ENCODE assay signal across 21 cellular contexts in the genomic region with DNA sequence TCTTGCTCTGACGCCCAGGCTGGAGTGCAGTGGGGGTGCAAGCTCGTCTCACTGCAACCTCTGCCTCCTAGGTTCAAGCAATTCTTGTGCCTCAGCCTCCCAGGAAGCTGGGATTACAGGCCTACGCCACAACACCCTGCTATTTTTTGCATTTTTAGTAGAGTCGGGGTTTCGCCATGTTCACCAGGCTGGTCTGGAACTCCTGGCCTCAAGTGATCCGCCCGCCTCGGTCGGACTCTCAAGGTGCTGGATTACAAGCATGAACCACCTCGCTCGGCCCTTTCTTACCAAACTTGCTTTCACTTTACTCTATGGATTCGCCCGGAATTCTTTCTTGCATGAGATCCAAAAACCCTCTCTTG. TPM values are rescaled to one million over a fixed set of nuclear protein-coding genes. Genes with fewer than 3 reads are reported as not detected.
A peak's percentile ranks its signal among the peaks of the same experiment; 100 is the strongest.
DNase-seq lines count a peak whose midpoint lies in the region; ATAC-seq, FAIRE-seq and TF ChIP-seq lines count a peak whose summit lies in the region.
"Had no signal": no experiment of that assay in that cellular context is flagged by ENCODE, and none has a peak within 500 bp of the region (broad histone marks: within the 10 kb centered on the region; RNA-seq: fewer than 3 reads in every experiment).

No MANE protein-coding gene starts in this region.

- no peak overlapping the region for H3K56ac ChIP-seq in H1 (replicated peaks; ENCODE audit: insufficient read length, low read depth, low read length)

- H3K79me1 ChIP-seq in H1 (ENCODE audit: low read depth, low read length) (peaks cover 2% of the 10 kb centered on the region; the same call in 1 of the 2 replicates), trophoblast cell (ENCODE audit: low read length) (peaks cover 9% of the 10 kb centered on the region)

- 0 out of 2 replicates have a peak overlapping the region, but pooled peaks have one; percentile 60 for H2BK12ac ChIP-seq in H1 (ENCODE audit: low read depth, low read length)
- no peak overlapping the region for H2BK12ac ChIP-seq in trophoblast cell (ENCODE audit: low read length)

- H3K23me2 ChIP-seq in H1 (ENCODE audit: low read depth, low read length) = peaks cover 23% of the 10 kb centered on the region

- H3K4me2 ChIP-seq in GM23338 (no peak overlapping the region), H1 (ENCODE audit: insufficient read depth in 1 of 2, low read depth in 2 of 2, low read length in 2 of 2) (no peak overlapping the region), trophoblast cell (ENCODE audit: low read length) (no peak overlapping the region)
- H3K4me2 ChIP-seq: SK-N-SH had no signal

- H3K36me3 ChIP-seq in GM23338 (ENCODE audit: insufficient read depth) = no peaks in the 10 kb centered on the region
- peaks cover under 1% of the 10 kb centered on the region; the same call in 1 of the 2 replicates for H3K36me3 ChIP-seq in HUES64 (ENCODE audit: insufficient read depth, low read length)
- peaks cover 0 to 7% (median under 1%) of the 10 kb centered on the region in 4 experiments; a peak in 3 of 8 replicates for H3K36me3 ChIP-seq in H1 (ENCODE audit: control insufficient read depth in 2 of 4, insufficient read depth in 4 of 4, low read length in 3 of 4)
- no peaks in the 10 kb centered on the region for H3K36me3 ChIP-seq in trophoblast cell (ENCODE audit: control insufficient read depth in 1 of 2, insufficient read depth in 2 of 2, low read length in 2 of 2)

- H2AFZ ChIP-seq in GM23338 (no peak overlapping the region), H1 (ENCODE audit: low read length) (no peak overlapping the region), trophoblast cell (ENCODE audit: insufficient read depth, low read length, poor library complexity) (peak overlapping the region; percentile 23)
- H2AFZ ChIP-seq: GM23248 had no signal

- no peak overlapping the region for H2BK120ac ChIP-seq in H1 (replicated peaks; ENCODE audit: low read depth, low read length)
- H2BK120ac ChIP-seq in trophoblast cell (ENCODE audit: insufficient read depth, low read length, poor library complexity) = no peak overlapping the region

- no peak overlapping the region for H2BK15ac ChIP-seq in H1 (ENCODE audit: low read length)

- H3K4me1 ChIP-seq in GM23338 (ENCODE audit: insufficient read depth) (peaks cover 20% of the 10 kb centered on the region), HUES64 (ENCODE audit: insufficient read depth, low read length) (peaks cover 26% of the 10 kb centered on the region; the same call in 1 of the 2 replicates), H1 (replicated peaks in 1 of 4; ENCODE audit: control insufficient read depth in 3 of 4, insufficient read depth in 4 of 4, low read length in 3 of 4) (peaks cover 0 to 14% (median 6%) of the 10 kb centered on the region in 4 experiments; a peak in 6 of 7 replicates), trophoblast cell (ENCODE audit: control insufficient read depth in 1 of 2, insufficient read depth in 2 of 2, low read length in 2 of 2) (peaks cover 9 to 12% of the 10 kb centered on the region in 2 experiments)

- CTCF ChIA-PET in H1 (lab: Charles Lee; ENCODE audit: partially characterized antibody) = interaction anchor here (0.6 kb wide), 1 partner anchor 50 kb away, joined by 3 read pairs; no protein-coding TSS in a partner anchor

- peaks cover 14% of the 10 kb centered on the region for H3F3A ChIP-seq in GM23338 (replicated peaks; ENCODE audit: low read depth)

- TF ChIP-seq POLR2A in H1 (IDR thresholded peaks at IDR 0.05; ENCODE audit: control extremely low read depth in 1 of 2, low read depth in 2 of 2, low read length in 2 of 2) = no peak

- H2AK5ac ChIP-seq in H1 (ENCODE audit: low read depth, low read length) (no peak overlapping the region), trophoblast cell (ENCODE audit: low read length) (no peak overlapping the region)

- H3K9ac ChIP-seq in HUES64 (ENCODE audit: low read depth, low read length) = no peak overlapping the region
- no peak overlapping the region for H3K9ac ChIP-seq in H1 (replicated peaks in 1 of 4; ENCODE audit: extremely low read depth in 1 of 4, low read depth in 3 of 4, low read length in 3 of 4)
- no peak overlapping the region for H3K9ac ChIP-seq in trophoblast cell (ENCODE audit: low read length)
- H3K9ac ChIP-seq: GM23248, SK-N-SH had no signal

- H3K18ac ChIP-seq in H1 (ENCODE audit: extremely low read depth, low read length) (no peak overlapping the region), trophoblast cell (ENCODE audit: low read length) (no peak overlapping the region)

- POLR2A ChIA-PET in H1 (lab: Charles Lee; ENCODE audit: partially characterized antibody) = no interaction called here

- H4K12ac ChIP-seq in trophoblast cell (ENCODE audit: low read depth, low read length) = no peak overlapping the region

- peaks cover 34% of the 10 kb centered on the region for H3K4me1 Mint-ChIP-seq in GM23338

- 84% methylated on average over 13 of the region's 13 CpGs for WGBS in HUES64
- 88% methylated on average over 12 of the region's 13 CpGs; no CpG with 5 or more reads in 1 of the 2 experiments for WGBS in H1 (ENCODE audit: extremely low coverage in 1 of 2, insufficient coverage in 1 of 2, insufficient read length in 1 of 2, insufficient replicate concordance in 2 of 2, low coverage in 1 of 2, low lambda C conversion rate in 2 of 2, missing lambda C conversion rate in 1 of 2), 2 experiments
- WGBS in trophoblast cell (ENCODE audit: extremely low coverage, insufficient coverage, insufficient read length) = no CpG with 5 or more reads among the region's 13 CpGs

- DNase-seq in GM23338 (ENCODE audit: low spot score) (no peak), H1 (ENCODE audit: low read depth in 1 of 2, low spot score in 2 of 2) (no peak), trophoblast cell (no peak)
- DNase-seq: CD8-positive, alpha-beta T cell; DMS153; HCEC 1CT; MG63; NCI-H2029; NCI-H526 treated with DMSO at 0.1 percent for 48 hours; SIG-M5; SK-N-SH; SW 1271 had no signal

- H4K91ac ChIP-seq in H1 (replicated peaks; ENCODE audit: insufficient read length, low read length) (no peak overlapping the region), trophoblast cell (ENCODE audit: low read depth, low read length) (no peak overlapping the region)

- peak overlapping the region; percentile 84 for H3K27ac ChIP-seq in GM23338 (ENCODE audit: low read depth)
- H3K27ac ChIP-seq in HUES64 (ENCODE audit: low read depth, low read length) = peak overlapping the region; percentile 42; the same call in 1 of the 2 replicates
- no peak overlapping the region for H3K27ac ChIP-seq in H1 (ENCODE audit: low read depth, low read length)
- no peak overlapping the region for H3K27ac ChIP-seq in trophoblast cell (ENCODE audit: low read depth, low read length)
- H3K27ac ChIP-seq: GM23248, HL-60 had no signal

- no peak overlapping the region for H3K4me3 ChIP-seq in GM23338
- H3K4me3 ChIP-seq in HUES64 (ENCODE audit: low read length) = no peak overlapping the region
- no peak overlapping the region for H3K4me3 ChIP-seq in H1 (ENCODE audit: extremely low read depth in 1 of 4, insufficient read depth in 2 of 4, low read depth in 3 of 4, low read length in 4 of 4)
- H3K4me3 ChIP-seq in trophoblast cell (ENCODE audit: low read depth, low read length) = no peak overlapping the region
- H3K4me3 ChIP-seq: GM23248, MG63 had no signal

- H3K4ac ChIP-seq in H1 (replicated peaks; ENCODE audit: insufficient read length, low read depth, low read length) = no peak overlapping the region
- no peak overlapping the region for H3K4ac ChIP-seq in trophoblast cell (ENCODE audit: low read depth, low read length)

- H2BK5ac ChIP-seq in H1 (ENCODE audit: low read depth, low read length) (peak overlapping the region; percentile 81; the same call in 1 of the 2 replicates), trophoblast cell (ENCODE audit: low read depth, low read length, poor library complexity) (no peak overlapping the region)

- no peak overlapping the region for H4K5ac ChIP-seq in H1 (ENCODE audit: insufficient read length, low read depth, low read length)

- H3K23ac ChIP-seq in H1 (ENCODE audit: insufficient read length) = no peak overlapping the region
- no peak overlapping the region for H3K23ac ChIP-seq in trophoblast cell (ENCODE audit: low read length)

- H3K27ac Mint-ChIP-seq in GM23338 = peak overlapping the region; percentile 30
- H3K27ac Mint-ChIP-seq: CD8-positive, alpha-beta T cell; T-helper 1 cell treated with Interleukin-12 subunit alpha and Interleukin-12 subunit beta and Interleukin-4 antibody, amounts not matched to agents 30 μg/mL and 1 μg/mL, for 36 hours had no signal

- FAIRE-seq in H1 (lab: Jason Lieb, UNC) = no peak
- FAIRE-seq: GM18507, RCC 7860 had no signal

- H3K14ac ChIP-seq in H1 (ENCODE audit: insufficient read length) (no peak overlapping the region), trophoblast cell (ENCODE audit: low read length) (no peak overlapping the region)

- no peak overlapping the region for H3K4me3 Mint-ChIP-seq in GM23338
- H3K4me3 Mint-ChIP-seq: CD8-positive, alpha-beta T cell; T-helper 1 cell treated with Interleukin-12 subunit alpha and Interleukin-12 subunit beta and Interleukin-4 antibody, amounts not matched to agents 30 μg/mL and 1 μg/mL, for 36 hours had no signal

- H3K27me3 ChIP-seq in GM23338 (ENCODE audit: insufficient read depth) (peaks cover 6% of the 10 kb centered on the region), HUES64 (ENCODE audit: insufficient read depth, low read length) (peaks cover 13% of the 10 kb centered on the region; the same call in 1 of the 2 replicates), H1 (replicated peaks in 1 of 4; ENCODE audit: control insufficient read depth in 3 of 4, extremely low read depth in 1 of 4, insufficient read depth in 3 of 4, low read length in 3 of 4) (peaks cover 0 to 2% (median 0%) of the 10 kb centered on the region in 4 experiments; a peak in 1 of 7 replicates), trophoblast cell (ENCODE audit: insufficient read depth, low read length) (no peaks in the 10 kb centered on the region)
- H3K27me3 ChIP-seq: MG63 had no signal

- H3K27me3 Mint-ChIP-seq in GM23338 (ENCODE audit: insufficient read depth, low read depth, poor library complexity) = peaks cover 18% of the 10 kb centered on the region

- TF ChIP-seq RAD21 in H1 (IDR thresholded peaks at IDR 0.05 in 1 of 2, conservative IDR thresholded peaks at IDR 0.05 in 1 of 2; ENCODE audit: low read depth in 2 of 2, low read length in 2 of 2) = no peak

- H3K9me3 ChIP-seq in HUES64 (ENCODE audit: insufficient read depth, low read depth, low read length) (no peaks in the 10 kb centered on the region), H1 (ENCODE audit: insufficient read depth in 2 of 2, low read depth in 1 of 2, low read length in 1 of 2) (no peaks in the 10 kb centered on the region), trophoblast cell (ENCODE audit: insufficient read depth, low read depth, low read length) (no peaks in the 10 kb centered on the region)
- H3K9me3 ChIP-seq: MG63, SK-N-SH had no signal

- TF ChIP-seq CTCF in GM23338 (conservative IDR thresholded peaks at IDR 0.05; ENCODE audit: low read depth in 2 of 2) (no peak), H1 (IDR thresholded peaks at IDR 0.05; ENCODE audit: control extremely low read depth in 1 of 3, insufficient read depth in 1 of 3, low read depth in 1 of 3, low read length in 3 of 3) (0 out of 4 replicates have a peak, but pooled peaks of 1 of the 3 experiments have one; percentile 3)

- no peaks in the 10 kb centered on the region for H3K9me2 ChIP-seq in GM23338 (ENCODE audit: insufficient read depth)
- H3K9me2 ChIP-seq: SK-N-SH had no signal

- H4K8ac ChIP-seq in H1 (ENCODE audit: extremely low read depth, insufficient read depth, low read length) = peak overlapping the region; percentile 15; the same call in 1 of the 2 replicates
- no peak overlapping the region for H4K8ac ChIP-seq in trophoblast cell (ENCODE audit: low read depth, low read length)

- H2BK20ac ChIP-seq in H1 (ENCODE audit: low read length) = no peak overlapping the region

- H3K9me3 Mint-ChIP-seq in GM23338 = no peaks in the 10 kb centered on the region; the same call in 2 of the 3 replicates
- H3K9me3 Mint-ChIP-seq: CD8-positive, alpha-beta T cell; T-helper 1 cell treated with Interleukin-12 subunit alpha and Interleukin-12 subunit beta and Interleukin-4 antibody, amounts not matched to agents 30 μg/mL and 1 μg/mL, for 36 hours had no signal

- peaks cover 5% of the 10 kb centered on the region for H3K36me3 Mint-ChIP-seq in GM23338 (ENCODE audit: low read depth)
- H3K36me3 Mint-ChIP-seq: CD8-positive, alpha-beta T cell had no signal

- peaks cover 16% of the 10 kb centered on the region for H3K79me2 ChIP-seq in GM23338 (replicated peaks; ENCODE audit: insufficient read depth)
- peaks cover 4 to 15% of the 10 kb centered on the region in 2 experiments; a peak in 3 of 4 replicates for H3K79me2 ChIP-seq in H1 (ENCODE audit: control insufficient read depth in 1 of 2, insufficient read depth in 2 of 2, low read length in 2 of 2)
- peaks cover 6% of the 10 kb centered on the region for H3K79me2 ChIP-seq in trophoblast cell (ENCODE audit: control insufficient read depth, insufficient read depth, low read length, poor library complexity)

- no peak for TF ChIP-seq EP300 in H1 (IDR thresholded peaks at IDR 0.05; ENCODE audit: borderline replicate concordance in 1 of 2, low read depth in 2 of 2, low read length in 2 of 2)

- H4K20me1 ChIP-seq in GM23338 (replicated peaks; ENCODE audit: insufficient read depth) = no peaks in the 10 kb centered on the region; the same call in 1 of the 2 replicates
- H4K20me1 ChIP-seq in H1 (replicated peaks in 1 of 2; ENCODE audit: control insufficient read depth in 1 of 2, insufficient read depth in 2 of 2, low read length in 2 of 2) = peaks cover 2% of the 10 kb centered on the region in 2 experiments

- no peak for ATAC-seq in GM23338
- ATAC-seq in activated CD4-positive, CD25-positive, alpha-beta regulatory T cell treated with anti-CD3 and anti-CD28 coated beads, Interleukin-2, amount 50 U/mL, for 24 hours = no peak
- ATAC-seq in HG02623 (IDR thresholded peaks at IDR 0.05; ENCODE audit: unreplicated experiment) = no peak
- ATAC-seq in esophagus mucosa = no peak
- ATAC-seq: CD8-positive, alpha-beta T cell had no signal

RNA-seq across cellular contexts. Expression of a gene that starts 3.1 kb away (rescaled TPM):
- 80.5 and 94.8 TPM in 2 replicates for total RNA-seq in GM23338 (2014; rRNA removed; shearing (Covaris generic))
- polyA plus RNA-seq in GM23338 (2016; fragmentation: Nextera tagmentation; extraction: Ambion mirVana) (28.1 and 32.3 TPM in 2 replicates), H1 (2011; rRNA removed) (13.4 and 20.2 TPM in 2 replicates)
- 18.4 TPM for polyA plus RNA-seq in HUES64 (2013, experiment 1 of 2)
- 16.7 TPM for polyA plus RNA-seq in HUES64 (2013, experiment 2 of 2)
- total RNA-seq in H1 (2021; fragmentation: NEBNext Ultra II Directional; extraction: Animal tissue kit (Norgen Biotek cat#: 25700)) = 55.2 and 56.6 TPM in 2 replicates
- 15.8 TPM for polyA plus RNA-seq in H1 (2011; cell fraction: cytosol; rRNA removed)
- polyA plus RNA-seq in H1 (2011; cell fraction: nucleus; rRNA removed) = 21.3 TPM
- polyA plus RNA-seq in H1 (2012, experiment 1 of 2) = 14.2 to 20.0 TPM (median 15.9 TPM) in 4 replicates
- polyA plus RNA-seq in H1 (2012, experiment 2 of 2) = 4.5 TPM
- 33.6 TPM for polyA plus RNA-seq in H1 (2013, experiment 1 of 2)
- polyA plus RNA-seq in H1 (2013, experiment 2 of 2) = 37.1 TPM
- polyA minus RNA-seq in H1 (2011; rRNA and poly(A)+ RNA removed) = 30.0 and 33.0 TPM in 2 replicates
- polyA minus RNA-seq in H1 (2011; cell fraction: cytosol; rRNA and poly(A)+ RNA removed) = 44.0 TPM
- polyA minus RNA-seq in H1 (2011; cell fraction: nucleus; rRNA and poly(A)+ RNA removed) = 60.7 TPM
- polyA plus RNA-seq in trophoblast cell (2013) = 11.9 and 12.8 TPM in 2 replicates
- total RNA-seq in esophagus mucosa = 11.8 TPM

Comparison
In these comparisons a context has a peak if more than half of its experiments do, and no peak if none do; other contexts are left out.
1. H3K27ac ChIP-seq: peak in GM23338 (single experiment) and HUES64 (single experiment); none in H1 (single experiment) and trophoblast cell (single experiment).